Comparison of ENCODE assay signal across 2 cellular contexts in genomic region chr9:134474058-134474370, GRCh38.
TF ChIP-seq lines count a peak whose summit lies in the region.

No MANE protein-coding gene starts in this region.

TF ChIP-seq in liver, 16 proteins besides CTCF, POLR2A, EP300 and RAD21 (continued from another document):
- TF ChIP-seq NR2F2 (IDR thresholded peaks at IDR 0.05) (peak; percentile 81), RXRA (IDR thresholded peaks at IDR 0.05) (peak in 1 of 2 donors; percentile 18), SP1 (IDR thresholded peaks at IDR 0.05) (no peak), EGR1 (IDR thresholded peaks at IDR 0.05; ENCODE audit: low read depth in 2 of 2) (no peak)

TF ChIP-seq in HepG2, 621 proteins besides CTCF, POLR2A, EP300 and RAD21 (continued from another document):
- no peak for TF ChIP-seq ZEB1 (IDR thresholded peaks at IDR 0.05; ENCODE audit: insufficient replicate concordance, low read depth)
- no peak for TF ChIP-seq GPN1 (CRISPR knock-in tag; IDR thresholded peaks at IDR 0.05; ENCODE audit: borderline replicate concordance)
- no peak for TF ChIP-seq TRAFD1 (CRISPR knock-in tag; IDR thresholded peaks at IDR 0.05; ENCODE audit: borderline replicate concordance)
- no peak for TF ChIP-seq EHMT2 (IDR thresholded peaks at IDR 0.05; ENCODE audit: borderline replicate concordance, low read depth, low read length)
- no peak for TF ChIP-seq ZSCAN29 (CRISPR knock-in tag; conservative IDR thresholded peaks at IDR 0.05)
- TF ChIP-seq KAT2B (IDR thresholded peaks at IDR 0.05; ENCODE audit: borderline replicate concordance, low read depth, low read length), result no peak
- TF ChIP-seq E2F1 (CRISPR knock-in tag; IDR thresholded peaks at IDR 0.05), result no peak
- TF ChIP-seq THAP11 (CRISPR knock-in tag; IDR thresholded peaks at IDR 0.05), result no peak
- TF ChIP-seq ZNF512 (CRISPR knock-in tag; IDR thresholded peaks at IDR 0.05), result no peak
- no peak for TF ChIP-seq NFAT5 (CRISPR knock-in tag; IDR thresholded peaks at IDR 0.05)
- no peak for TF ChIP-seq ZNF776 (CRISPR knock-in tag; IDR thresholded peaks at IDR 0.05)
- no peak for TF ChIP-seq ZNF253 (CRISPR knock-in tag; IDR thresholded peaks at IDR 0.05; ENCODE audit: borderline replicate concordance)
- TF ChIP-seq CEBPZ (IDR thresholded peaks at IDR 0.05; ENCODE audit: low read length), result no peak
- no peak for TF ChIP-seq ZNF772 (CRISPR knock-in tag; IDR thresholded peaks at IDR 0.05)
- TF ChIP-seq NFYB (CRISPR knock-in tag; IDR thresholded peaks at IDR 0.05), result no peak
- no peak for TF ChIP-seq SPEN (CRISPR knock-in tag; IDR thresholded peaks at IDR 0.05; ENCODE audit: low read depth)
